ENCODE assay signal across 9 cellular contexts in the genomic region with DNA sequence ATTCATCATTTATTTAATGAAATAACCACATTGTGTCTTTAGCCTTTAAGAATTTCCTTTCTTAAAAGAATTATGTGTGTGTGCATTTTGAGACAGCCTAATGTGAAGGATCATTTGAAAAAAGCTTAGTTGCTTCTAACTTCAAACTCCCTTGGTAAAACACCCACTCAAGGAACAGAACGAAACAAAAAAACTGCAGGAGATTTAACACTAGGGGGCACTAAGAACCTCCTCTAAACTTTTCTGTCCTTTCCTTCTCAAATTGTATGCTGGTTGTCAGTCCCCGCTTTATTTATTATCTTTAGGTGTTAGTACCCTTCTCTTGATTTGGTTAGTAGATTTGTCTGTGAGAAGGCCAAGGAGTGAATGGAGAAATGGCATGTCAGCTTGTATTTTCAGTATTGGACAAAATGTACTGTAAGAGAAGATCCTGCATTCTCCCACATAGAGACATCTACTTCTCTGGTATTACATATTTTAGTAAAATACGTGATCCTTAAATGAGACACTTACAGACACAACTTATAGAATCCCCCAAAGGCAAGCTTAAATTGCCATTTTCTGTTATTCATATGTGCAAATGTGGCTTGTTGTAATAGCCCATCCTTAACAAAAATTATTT.
DNase-seq lines count a peak whose midpoint lies in the region; ATAC-seq and TF ChIP-seq lines count a peak whose summit lies in the region.
"Had no signal": no experiment of that assay in that cellular context is flagged by ENCODE, and none has a peak within 500 bp of the region (broad histone marks: within the 10 kb centered on the region; RNA-seq: fewer than 3 reads in every experiment).

No MANE protein-coding gene starts in this region.

- WGBS in gastroesophageal sphincter (ENCODE audit: low coverage in 1 of 2), 2 donors, result 15 to 22% methylated on average over 3 of the region's 3 CpGs
- WGBS in tibial nerve, 2 donors, result 25 to 28% methylated on average over 3 of the region's 3 CpGs

- H3K4me1 ChIP-seq in gastroesophageal sphincter (no peaks in the 10 kb centered on the region), tibial nerve (peaks cover 0 to 8% (median 0%) of the 10 kb centered on the region in 4 donors)

- TF ChIP-seq POLR2A in gastroesophageal sphincter (IDR thresholded peaks at IDR 0.05), result no peak
- no peak for TF ChIP-seq POLR2A in tibial nerve (IDR thresholded peaks at IDR 0.05)

- DNase-seq in GM03348 (ENCODE audit: low spot score) (peak; percentile 37), LoVo (ENCODE audit: low spot score) (peak; percentile 44), SHP77 treated with DMSO at 0.1 percent for 48 hours (lab: John Stamatoyannopoulos, UW) (peak; percentile 38), tibial nerve (ENCODE audit: low spot score in 2 of 2) (no peak)
- no peak for DNase-seq in activated CD8-positive, alpha-beta memory T cell treated with anti-CD3 and anti-CD28 coated beads for 24 hours
- DNase-seq: activated B cell treated with CpG ODN at 0.5 μM for 24 hours had no signal

- H3K36me3 ChIP-seq in gastroesophageal sphincter (no peaks in the 10 kb centered on the region), tibial nerve (no peaks in the 10 kb centered on the region)

- H3K9me3 ChIP-seq in gastroesophageal sphincter (no peaks in the 10 kb centered on the region), tibial nerve (no peaks in the 10 kb centered on the region)

- no peak overlapping the region for H3K4me3 ChIP-seq in gastroesophageal sphincter
- no peak overlapping the region for H3K4me3 ChIP-seq in tibial nerve

- TF ChIP-seq EP300 in gastroesophageal sphincter (IDR thresholded peaks at IDR 0.05), result no peak
- TF ChIP-seq EP300 in tibial nerve (IDR thresholded peaks at IDR 0.05), result no peak

- H3K27me3 ChIP-seq in gastroesophageal sphincter, result no peaks in the 10 kb centered on the region
- no peaks in the 10 kb centered on the region for H3K27me3 ChIP-seq in tibial nerve

- TF ChIP-seq CTCF in gastroesophageal sphincter (IDR thresholded peaks at IDR 0.05) (peak; percentile 18 to 56 (median 28)), tibial nerve (IDR thresholded peaks at IDR 0.05) (peak; percentile 38 to 58 (median 45))

- ATAC-seq in GM21723 (IDR thresholded peaks at IDR 0.05; ENCODE audit: unreplicated experiment), result peak; percentile 80
- no peak for ATAC-seq in gastroesophageal sphincter
- no peak for ATAC-seq in GM21825 (IDR thresholded peaks at IDR 0.05; ENCODE audit: unreplicated experiment)

- H3K27ac ChIP-seq in gastroesophageal sphincter, result no peak overlapping the region
- H3K27ac ChIP-seq in tibial nerve, result no peak overlapping the region

Comparison
In these comparisons a context has a peak if more than half of its experiments do, and no peak if none do; other contexts are left out.
1. DNase-seq: peak in GM03348 (single experiment), LoVo (single experiment) and SHP77 treated with DMSO at 0.1 percent for 48 hours (single experiment); none in tibial nerve (0 of 2) and activated CD8-positive, alpha-beta memory T cell treated with anti-CD3 and anti-CD28 coated beads for 24 hours (single experiment).